1 cellular context compared by ENCODE assay signal in the genomic region with DNA sequence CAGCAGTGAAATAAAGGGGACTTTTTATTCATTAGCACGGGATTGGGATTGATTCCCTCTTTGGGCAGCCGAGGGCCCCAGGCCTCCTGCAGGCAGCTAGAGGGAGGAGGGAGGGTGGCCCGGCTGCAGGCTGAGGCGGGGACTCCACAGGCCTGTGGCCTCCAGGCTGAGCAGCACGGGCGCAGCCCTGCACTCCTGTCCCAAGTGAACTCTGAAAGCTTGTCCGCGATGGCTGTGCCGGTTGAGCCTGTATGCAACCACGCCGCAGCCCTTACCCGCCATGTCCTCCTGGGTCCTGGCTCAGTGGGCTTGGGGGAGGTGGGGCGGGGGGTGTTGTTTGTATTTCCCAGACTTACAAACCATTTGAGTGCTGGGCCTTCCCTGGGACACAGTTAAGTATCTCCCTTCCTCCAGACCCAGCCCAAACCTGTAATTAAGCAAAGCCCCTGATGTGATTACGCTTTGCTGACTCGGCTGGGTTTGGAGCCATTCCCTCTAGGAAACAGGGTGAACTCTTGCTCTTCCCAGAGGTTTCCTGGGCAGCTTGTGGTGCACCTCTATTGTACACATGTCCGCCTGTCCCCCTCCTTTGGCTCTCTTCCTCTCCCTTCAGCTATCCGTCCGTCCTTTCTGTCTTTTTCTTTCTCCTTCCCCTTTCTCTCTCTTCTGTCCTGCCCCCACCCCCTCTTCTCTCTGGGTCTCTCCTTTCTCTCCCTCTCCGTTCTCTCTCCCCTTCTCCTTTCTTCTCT.
TF ChIP-seq lines count a peak whose summit lies in the region.

No MANE protein-coding gene starts in this region.

TF ChIP-seq in HEK293, 187 proteins besides CTCF, POLR2A, EP300 and RAD21 (continued from another document):
- TF ChIP-seq ZNF362 (tag by site-specific recombination; IDR thresholded peaks at IDR 0.05), result no peak
- no peak for TF ChIP-seq ZNF23 (tag by site-specific recombination; IDR thresholded peaks at IDR 0.05; ENCODE audit: borderline replicate concordance)
- peak; percentile 63; the same call in 1 of the 2 replicates for TF ChIP-seq ZBTB17 (tag by site-specific recombination; IDR thresholded peaks at IDR 0.05)
